ENCODE assay signal across 1 cellular context in the genomic region with DNA sequence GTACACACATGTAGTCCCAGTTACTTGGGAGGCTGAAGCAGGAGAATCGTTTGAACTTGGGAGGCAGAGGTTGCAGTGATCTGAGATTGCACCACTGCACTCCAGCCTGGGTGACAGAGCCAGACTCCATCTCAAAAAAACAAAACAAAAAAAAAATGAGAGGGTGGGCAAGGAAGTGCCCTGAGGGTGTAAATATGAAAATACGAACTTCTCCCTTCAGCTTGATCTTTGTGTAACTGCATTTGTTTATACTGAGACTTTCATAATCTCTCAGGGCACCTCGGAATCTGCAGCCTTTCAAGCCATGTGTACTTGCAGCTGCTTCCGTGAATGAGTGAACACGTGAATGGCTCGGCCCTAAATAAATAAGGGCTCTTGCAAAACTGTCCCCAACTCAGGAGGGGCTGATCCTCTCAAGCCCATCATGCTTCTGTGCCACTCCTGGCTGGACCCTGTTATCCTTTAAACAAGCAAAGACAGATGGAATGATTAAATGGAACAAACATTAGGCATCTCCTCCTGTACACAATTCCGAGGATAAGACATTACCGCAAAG.
A peak's percentile ranks its signal among the peaks of the same experiment; 100 is the strongest.
TF ChIP-seq lines count a peak whose summit lies in the region.

No MANE protein-coding gene starts in this region.

TF ChIP-seq in HepG2, 621 proteins besides CTCF, POLR2A, EP300 and RAD21 (continued from another document and continues in another):
- TF ChIP-seq ZNF318 (CRISPR knock-in tag; IDR thresholded peaks at IDR 0.05) = no peak
- TF ChIP-seq PAWR (CRISPR knock-in tag; IDR thresholded peaks at IDR 0.05; ENCODE audit: borderline replicate concordance) = no peak
- TF ChIP-seq GATAD2A (CRISPR knock-in tag; IDR thresholded peaks at IDR 0.05) = peak; percentile 78
- no peak for TF ChIP-seq ZNF331 (CRISPR knock-in tag; IDR thresholded peaks at IDR 0.05)
- no peak for TF ChIP-seq ZNF263 (CRISPR knock-in tag; IDR thresholded peaks at IDR 0.05)
- TF ChIP-seq TSC22D2 (CRISPR knock-in tag; IDR thresholded peaks at IDR 0.05; ENCODE audit: borderline replicate concordance) = no peak
- TF ChIP-seq ZNF468 (CRISPR knock-in tag; IDR thresholded peaks at IDR 0.05) = no peak
- TF ChIP-seq, protein P1, sequence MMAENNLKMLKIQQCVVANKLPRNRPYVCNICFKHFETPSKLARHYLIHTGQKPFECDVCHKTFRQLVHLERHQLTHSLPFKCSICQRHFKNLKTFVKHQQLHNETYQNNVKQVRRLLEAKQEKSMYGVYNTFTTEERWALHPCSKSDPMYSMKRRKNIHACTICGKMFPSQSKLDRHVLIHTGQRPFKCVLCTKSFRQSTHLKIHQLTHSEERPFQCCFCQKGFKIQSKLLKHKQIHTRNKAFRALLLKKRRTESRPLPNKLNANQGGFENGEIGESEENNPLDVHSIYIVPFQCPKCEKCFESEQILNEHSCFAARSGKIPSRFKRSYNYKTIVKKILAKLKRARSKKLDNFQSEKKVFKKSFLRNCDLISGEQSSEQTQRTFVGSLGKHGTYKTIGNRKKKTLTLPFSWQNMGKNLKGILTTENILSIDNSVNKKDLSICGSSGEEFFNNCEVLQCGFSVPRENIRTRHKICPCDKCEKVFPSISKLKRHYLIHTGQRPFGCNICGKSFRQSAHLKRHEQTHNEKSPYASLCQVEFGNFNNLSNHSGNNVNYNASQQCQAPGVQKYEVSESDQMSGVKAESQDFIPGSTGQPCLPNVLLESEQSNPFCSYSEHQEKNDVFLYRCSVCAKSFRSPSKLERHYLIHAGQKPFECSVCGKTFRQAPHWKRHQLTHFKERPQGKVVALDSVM (CRISPR knock-in tag; IDR thresholded peaks at IDR 0.05) = 0 out of 2 replicates have a peak, but pooled peaks have one; percentile 19
- TF ChIP-seq KLF15 (CRISPR knock-in tag; IDR thresholded peaks at IDR 0.05; ENCODE audit: borderline replicate concordance) = no peak
- TF ChIP-seq, protein P2, sequence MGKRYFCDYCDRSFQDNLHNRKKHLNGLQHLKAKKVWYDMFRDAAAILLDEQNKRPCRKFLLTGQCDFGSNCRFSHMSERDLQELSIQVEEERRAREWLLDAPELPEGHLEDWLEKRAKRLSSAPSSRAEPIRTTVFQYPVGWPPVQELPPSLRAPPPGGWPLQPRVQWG (CRISPR knock-in tag; IDR thresholded peaks at IDR 0.05; ENCODE audit: borderline replicate concordance, low read depth) = no peak
- no peak; the same call in 1 of the 2 replicates for TF ChIP-seq NFKBIZ (CRISPR knock-in tag; IDR thresholded peaks at IDR 0.05)
- no peak for TF ChIP-seq ZBTB34 (CRISPR knock-in tag; IDR thresholded peaks at IDR 0.05)
- TF ChIP-seq MXD4 (CRISPR knock-in tag; IDR thresholded peaks at IDR 0.05) = no peak
- no peak for TF ChIP-seq EED (CRISPR knock-in tag; IDR thresholded peaks at IDR 0.05)
- peak; percentile 39; the same call in 1 of the 2 replicates for TF ChIP-seq TARDBP (CRISPR knock-in tag; IDR thresholded peaks at IDR 0.05)
- no peak for TF ChIP-seq NFIC (IDR thresholded peaks at IDR 0.05; ENCODE audit: low read length)
- no peak for TF ChIP-seq MAZ (IDR thresholded peaks at IDR 0.05; ENCODE audit: borderline replicate concordance, low read depth, low read length)
- TF ChIP-seq MAZ (CRISPR knock-in tag; IDR thresholded peaks at IDR 0.05; ENCODE audit: low read depth) = no peak
- TF ChIP-seq ZNF12 (CRISPR knock-in tag; IDR thresholded peaks at IDR 0.05) = no peak
- no peak for TF ChIP-seq ZBTB37 (CRISPR knock-in tag; IDR thresholded peaks at IDR 0.05)
- TF ChIP-seq MED1 (CRISPR knock-in tag; IDR thresholded peaks at IDR 0.05) = peak; percentile 50; the same call in 1 of the 2 replicates
- TF ChIP-seq SNRNP70 (IDR thresholded peaks at IDR 0.05; ENCODE audit: low read depth, low read length) = no peak
- no peak for TF ChIP-seq PPARG (CRISPR knock-in tag; conservative IDR thresholded peaks at IDR 0.05)
- TF ChIP-seq HIC2 (CRISPR knock-in tag; IDR thresholded peaks at IDR 0.05; ENCODE audit: low read depth) = no peak
- TF ChIP-seq CREM (IDR thresholded peaks at IDR 0.05) = peak; percentile 32; the same call in 1 of the 2 replicates
- TF ChIP-seq CREM (CRISPR knock-in tag; IDR thresholded peaks at IDR 0.05) = no peak
- 0 out of 2 replicates have a peak, but pooled peaks have one; percentile 19 for TF ChIP-seq ZNF350 (CRISPR knock-in tag; IDR thresholded peaks at IDR 0.05; ENCODE audit: borderline replicate concordance, low read depth)
- TF ChIP-seq MIXL1 (CRISPR knock-in tag; IDR thresholded peaks at IDR 0.05) = no peak
- no peak for TF ChIP-seq ZNF660 (CRISPR knock-in tag; IDR thresholded peaks at IDR 0.05; ENCODE audit: borderline replicate concordance, low read depth)
- TF ChIP-seq YEATS4 (CRISPR knock-in tag; IDR thresholded peaks at IDR 0.05; ENCODE audit: borderline replicate concordance) = 0 out of 2 replicates have a peak, but pooled peaks have one; percentile 40
- TF ChIP-seq, protein P3, sequence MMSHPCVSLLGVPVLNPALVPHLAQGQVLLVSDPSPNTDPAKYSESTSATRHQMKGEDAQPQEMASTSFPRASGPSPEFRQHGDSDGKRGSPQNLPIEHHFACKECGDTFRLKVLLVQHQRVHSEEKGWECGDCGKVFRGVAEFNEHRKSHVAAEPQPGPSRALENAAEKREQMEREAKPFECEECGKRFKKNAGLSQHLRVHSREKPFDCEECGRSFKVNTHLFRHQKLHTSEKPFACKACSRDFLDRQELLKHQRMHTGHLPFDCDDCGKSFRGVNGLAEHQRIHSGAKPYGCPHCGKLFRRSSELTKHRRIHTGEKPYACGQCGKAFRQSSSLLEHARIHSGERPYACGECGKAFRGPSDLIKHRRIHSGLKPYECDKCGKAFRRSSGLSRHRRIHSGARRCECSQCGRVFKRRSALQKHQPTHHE (CRISPR knock-in tag; IDR thresholded peaks at IDR 0.05; ENCODE audit: borderline replicate concordance) = no peak
- no peak for TF ChIP-seq ZFYVE20 (CRISPR knock-in tag; IDR thresholded peaks at IDR 0.05; ENCODE audit: borderline replicate concordance, low read depth)
- TF ChIP-seq, protein P4, sequence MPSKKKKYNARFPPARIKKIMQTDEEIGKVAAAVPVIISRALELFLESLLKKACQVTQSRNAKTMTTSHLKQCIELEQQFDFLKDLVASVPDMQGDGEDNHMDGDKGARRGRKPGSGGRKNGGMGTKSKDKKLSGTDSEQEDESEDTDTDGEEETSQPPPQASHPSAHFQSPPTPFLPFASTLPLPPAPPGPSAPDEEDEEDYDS (CRISPR knock-in tag; IDR thresholded peaks at IDR 0.05) = no peak
- no peak for TF ChIP-seq SRF (IDR thresholded peaks at IDR 0.05; ENCODE audit: low read depth, low read length)
- TF ChIP-seq MATR3 (CRISPR knock-in tag; IDR thresholded peaks at IDR 0.05) = no peak
- TF ChIP-seq REL (CRISPR knock-in tag; conservative IDR thresholded peaks at IDR 0.05) = no peak
- TF ChIP-seq KDM5B (CRISPR knock-in tag; IDR thresholded peaks at IDR 0.05; ENCODE audit: borderline replicate concordance) = no peak
- TF ChIP-seq ZNF781 (CRISPR knock-in tag; IDR thresholded peaks at IDR 0.05; ENCODE audit: borderline replicate concordance, not compliant biosample characterization) = no peak
